9 cellular contexts compared by ENCODE assay signal in the genomic region with DNA sequence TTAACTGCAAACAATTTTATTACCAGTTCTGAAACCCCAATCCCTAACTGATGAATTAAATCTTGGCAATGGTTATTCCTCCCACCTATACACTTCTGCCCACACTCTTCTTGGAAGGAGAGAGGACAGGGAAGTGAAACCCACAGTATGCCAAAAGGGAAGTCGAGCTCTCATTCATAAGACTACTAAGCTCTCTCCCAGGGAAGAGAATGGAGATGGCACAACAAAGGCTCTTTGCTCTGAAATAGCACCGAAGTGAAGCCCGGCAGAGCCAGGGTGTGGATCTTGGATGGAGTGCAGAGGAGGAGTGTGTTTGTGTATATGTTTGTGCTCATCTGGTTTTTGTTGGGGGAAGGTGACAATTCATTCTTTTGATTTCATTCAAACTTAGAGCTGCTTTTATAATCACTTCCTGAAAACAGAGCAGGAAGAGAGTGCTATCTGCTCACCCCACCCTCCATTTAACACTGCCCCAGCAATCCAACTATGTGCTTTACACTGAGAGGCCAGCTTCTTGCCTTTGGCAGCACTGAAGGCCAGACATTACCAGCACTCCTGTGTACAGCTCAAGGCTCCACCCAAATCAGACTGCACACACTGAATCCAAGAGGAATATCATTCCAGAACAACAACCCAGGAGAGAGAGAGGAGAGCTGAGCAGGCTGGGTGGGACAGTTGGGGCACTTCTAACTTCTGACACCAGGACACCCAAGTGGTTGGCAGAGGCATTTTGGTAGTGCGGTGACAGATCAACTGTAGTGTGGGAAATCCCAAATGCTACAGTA.
DNase-seq lines count a peak whose midpoint lies in the region; ATAC-seq, FAIRE-seq and TF ChIP-seq lines count a peak whose summit lies in the region.
"Had no signal": no experiment of that assay in that cellular context is flagged by ENCODE, and none has a peak within 500 bp of the region (broad histone marks: within the 10 kb centered on the region; RNA-seq: fewer than 3 reads in every experiment).

No MANE protein-coding gene starts in this region.

- peak overlapping the region in 2 of 4 donors; percentile 64 to 69 for H3K27ac ChIP-seq in pancreas
- H3K27ac ChIP-seq: KMS-11 had no signal

- H3K27me3 ChIP-seq in pancreas = no peaks in the 10 kb centered on the region

- TF ChIP-seq POLR2A in GM12892 (IDR thresholded peaks at IDR 0.05; ENCODE audit: low read depth, low read length) = no peak

- 76 to 87% methylated on average over 4 of the region's 4 CpGs for WGBS in pancreas, 2 donors

- DNase-seq in GM12892 (ENCODE audit: insufficient read length) (no peak), fibroblast of gingiva (ENCODE audit: low read depth) (peak; percentile 12), pancreas (no peak), NCI-H2227 treated with DMSO at 0.1 percent for 48 hours (lab: John Stamatoyannopoulos, UW) (no peak), cortex of kidney (lab: John Stamatoyannopoulos, UW) (no peak), DMS53 treated with DMSO at 0.1 percent for 48 hours (lab: John Stamatoyannopoulos, UW; ENCODE audit: unreplicated experiment) (no peak), NCI-H187 (lab: John Stamatoyannopoulos, UW) (no peak)

- FAIRE-seq in GM12892 (lab: Jason Lieb, UNC) (peak; percentile 75), pancreas (lab: Jason Lieb, UNC) (no peak)

- no peaks in the 10 kb centered on the region for H3K36me3 ChIP-seq in pancreas

- no peak overlapping the region for H3K4me3 ChIP-seq in pancreas

- no peaks in the 10 kb centered on the region for H3K9me3 ChIP-seq in pancreas

- intact Hi-C loops in pancreas (cut with DNase I) = no loop called here

- TF ChIP-seq CTCF in pancreas (IDR thresholded peaks at IDR 0.05) = no peak

- H3K4me1 ChIP-seq in pancreas = peaks cover 0 to 18% (median 0%) of the 10 kb centered on the region in 3 donors

- ATAC-seq in SK-N-SH treated with all-trans-retinoic acid at 6 μM for 48 hours (peak; percentile 66), pancreas (peak in 3 of 4 donors; percentile 53 to 70 (median 60))

TF ChIP-seq in SK-N-SH treated with all-trans-retinoic acid at 6 μM for 48 hours, 23 proteins besides CTCF, POLR2A, EP300 and RAD21:
- TF ChIP-seq, protein P1, sequence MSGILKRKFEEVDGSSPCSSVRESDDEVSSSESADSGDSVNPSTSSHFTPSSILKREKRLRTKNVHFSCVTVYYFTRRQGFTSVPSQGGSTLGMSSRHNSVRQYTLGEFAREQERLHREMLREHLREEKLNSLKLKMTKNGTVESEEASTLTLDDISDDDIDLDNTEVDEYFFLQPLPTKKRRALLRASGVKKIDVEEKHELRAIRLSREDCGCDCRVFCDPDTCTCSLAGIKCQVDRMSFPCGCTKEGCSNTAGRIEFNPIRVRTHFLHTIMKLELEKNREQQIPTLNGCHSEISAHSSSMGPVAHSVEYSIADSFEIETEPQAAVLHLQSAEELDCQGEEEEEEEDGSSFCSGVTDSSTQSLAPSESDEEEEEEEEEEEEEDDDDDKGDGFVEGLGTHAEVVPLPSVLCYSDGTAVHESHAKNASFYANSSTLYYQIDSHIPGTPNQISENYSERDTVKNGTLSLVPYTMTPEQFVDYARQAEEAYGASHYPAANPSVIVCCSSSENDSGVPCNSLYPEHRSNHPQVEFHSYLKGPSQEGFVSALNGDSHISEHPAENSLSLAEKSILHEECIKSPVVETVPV (CRISPR knock-in tag; IDR thresholded peaks at IDR 0.05) = no peak
- TF ChIP-seq ZNF565 (CRISPR knock-in tag; conservative IDR thresholded peaks at IDR 0.05; ENCODE audit: low read depth) (no peak), ISL1 (CRISPR knock-in tag; IDR thresholded peaks at IDR 0.05) (no peak), SNAI2 (CRISPR knock-in tag; IDR thresholded peaks at IDR 0.05) (no peak), ESRRG (CRISPR knock-in tag; IDR thresholded peaks at IDR 0.05) (no peak), PPARA (CRISPR knock-in tag; IDR thresholded peaks at IDR 0.05; ENCODE audit: borderline replicate concordance) (no peak), ZFP30 (CRISPR knock-in tag; IDR thresholded peaks at IDR 0.05) (no peak)
- TF ChIP-seq, protein P2, sequence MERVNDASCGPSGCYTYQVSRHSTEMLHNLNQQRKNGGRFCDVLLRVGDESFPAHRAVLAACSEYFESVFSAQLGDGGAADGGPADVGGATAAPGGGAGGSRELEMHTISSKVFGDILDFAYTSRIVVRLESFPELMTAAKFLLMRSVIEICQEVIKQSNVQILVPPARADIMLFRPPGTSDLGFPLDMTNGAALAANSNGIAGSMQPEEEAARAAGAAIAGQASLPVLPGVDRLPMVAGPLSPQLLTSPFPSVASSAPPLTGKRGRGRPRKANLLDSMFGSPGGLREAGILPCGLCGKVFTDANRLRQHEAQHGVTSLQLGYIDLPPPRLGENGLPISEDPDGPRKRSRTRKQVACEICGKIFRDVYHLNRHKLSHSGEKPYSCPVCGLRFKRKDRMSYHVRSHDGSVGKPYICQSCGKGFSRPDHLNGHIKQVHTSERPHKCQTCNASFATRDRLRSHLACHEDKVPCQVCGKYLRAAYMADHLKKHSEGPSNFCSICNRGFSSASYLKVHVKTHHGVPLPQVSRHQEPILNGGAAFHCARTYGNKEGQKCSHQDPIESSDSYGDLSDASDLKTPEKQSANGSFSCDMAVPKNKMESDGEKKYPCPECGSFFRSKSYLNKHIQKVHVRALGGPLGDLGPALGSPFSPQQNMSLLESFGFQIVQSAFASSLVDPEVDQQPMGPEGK (CRISPR knock-in tag; IDR thresholded peaks at IDR 0.05; ENCODE audit: borderline replicate concordance) = no peak
- TF ChIP-seq, protein P3, sequence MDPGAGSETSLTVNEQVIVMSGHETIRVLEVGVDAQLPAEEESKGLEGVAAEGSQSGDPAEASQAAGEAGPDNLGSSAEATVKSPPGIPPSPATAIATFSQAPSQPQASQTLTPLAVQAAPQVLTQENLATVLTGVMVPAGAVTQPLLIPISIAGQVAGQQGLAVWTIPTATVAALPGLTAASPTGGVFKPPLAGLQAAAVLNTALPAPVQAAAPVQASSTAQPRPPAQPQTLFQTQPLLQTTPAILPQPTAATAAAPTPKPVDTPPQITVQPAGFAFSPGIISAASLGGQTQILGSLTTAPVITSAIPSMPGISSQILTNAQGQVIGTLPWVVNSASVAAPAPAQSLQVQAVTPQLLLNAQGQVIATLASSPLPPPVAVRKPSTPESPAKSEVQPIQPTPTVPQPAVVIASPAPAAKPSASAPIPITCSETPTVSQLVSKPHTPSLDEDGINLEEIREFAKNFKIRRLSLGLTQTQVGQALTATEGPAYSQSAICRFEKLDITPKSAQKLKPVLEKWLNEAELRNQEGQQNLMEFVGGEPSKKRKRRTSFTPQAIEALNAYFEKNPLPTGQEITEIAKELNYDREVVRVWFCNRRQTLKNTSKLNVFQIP (CRISPR knock-in tag; IDR thresholded peaks at IDR 0.05; ENCODE audit: borderline replicate concordance, low read depth) = no peak
